14 cellular contexts compared by ENCODE assay signal in the genomic region with DNA sequence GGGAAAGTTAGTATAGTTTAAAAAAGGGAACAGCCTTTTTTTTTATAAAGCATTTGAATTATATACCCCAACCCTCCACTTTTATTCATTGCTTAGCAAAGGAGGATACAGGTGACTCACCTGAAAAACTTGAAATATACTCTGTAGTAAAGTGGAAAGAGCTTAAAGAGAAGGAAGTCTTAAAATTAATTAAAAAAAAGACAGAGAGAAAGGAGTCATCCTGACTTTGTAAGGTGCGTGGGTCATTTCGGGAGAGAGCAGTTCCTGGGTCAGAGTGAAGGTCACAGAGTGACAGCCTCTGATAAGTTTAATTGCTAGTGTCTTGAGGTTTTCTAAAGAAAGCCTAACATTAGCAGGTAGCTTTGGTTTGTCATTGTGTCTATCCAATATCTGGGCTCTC.
"Had no signal": no experiment of that assay in that cellular context is flagged by ENCODE, and none has a peak within 500 bp of the region (broad histone marks: within the 10 kb centered on the region; RNA-seq: fewer than 3 reads in every experiment).

No MANE protein-coding gene starts in this region.

- H3K9me3 ChIP-seq: lower lobe of right lung, stomach, testis, upper lobe of left lung had no signal

- DNase-seq: activated CD4-positive, alpha-beta T cell treated with anti-CD3 and anti-CD28 coated beads, Interleukin-2, amount 10 ng/mL, durations not matched to agents 7 days and 5 days; activated CD8-positive, alpha-beta memory T cell treated with anti-CD3 and anti-CD28 coated beads, Interleukin-2, amount 50 U/mL, for 4 hours; activated naive CD4-positive, alpha-beta T cell treated with anti-CD3 and anti-CD28 coated beads for 36 hours; activated naive CD8-positive, alpha-beta T cell treated with anti-CD3 and anti-CD28 coated beads, Interleukin-2, amount 50 U/mL, for 24 hours; activated T-cell treated with anti-CD3 and anti-CD28 coated beads, Interleukin-2, amount 50 U/mL, for 4 hours; anterior cingulate cortex; central memory CD4-positive, alpha-beta T cell; erythroblast; lower lobe of right lung; right cardiac atrium; stimulated activated CD4-positive, alpha-beta T cell treated with anti-CD3 and anti-CD28 coated beads, Interleukin-4, amount 100 ng/mL, for 1 hour; stomach; testis; upper lobe of left lung had no signal

- H3K27ac ChIP-seq: lower lobe of right lung, testis, upper lobe of left lung had no signal

- H3K4me3 ChIP-seq: lower lobe of right lung, stomach, testis, upper lobe of left lung had no signal

- H3K27me3 ChIP-seq: stomach, testis, upper lobe of left lung had no signal

- H3K36me3 ChIP-seq: lower lobe of right lung, stomach, upper lobe of left lung had no signal

- H3K4me1 ChIP-seq: lower lobe of right lung, testis, upper lobe of left lung had no signal
